ENCODE assay signal across 8 cellular contexts in the genomic region with DNA sequence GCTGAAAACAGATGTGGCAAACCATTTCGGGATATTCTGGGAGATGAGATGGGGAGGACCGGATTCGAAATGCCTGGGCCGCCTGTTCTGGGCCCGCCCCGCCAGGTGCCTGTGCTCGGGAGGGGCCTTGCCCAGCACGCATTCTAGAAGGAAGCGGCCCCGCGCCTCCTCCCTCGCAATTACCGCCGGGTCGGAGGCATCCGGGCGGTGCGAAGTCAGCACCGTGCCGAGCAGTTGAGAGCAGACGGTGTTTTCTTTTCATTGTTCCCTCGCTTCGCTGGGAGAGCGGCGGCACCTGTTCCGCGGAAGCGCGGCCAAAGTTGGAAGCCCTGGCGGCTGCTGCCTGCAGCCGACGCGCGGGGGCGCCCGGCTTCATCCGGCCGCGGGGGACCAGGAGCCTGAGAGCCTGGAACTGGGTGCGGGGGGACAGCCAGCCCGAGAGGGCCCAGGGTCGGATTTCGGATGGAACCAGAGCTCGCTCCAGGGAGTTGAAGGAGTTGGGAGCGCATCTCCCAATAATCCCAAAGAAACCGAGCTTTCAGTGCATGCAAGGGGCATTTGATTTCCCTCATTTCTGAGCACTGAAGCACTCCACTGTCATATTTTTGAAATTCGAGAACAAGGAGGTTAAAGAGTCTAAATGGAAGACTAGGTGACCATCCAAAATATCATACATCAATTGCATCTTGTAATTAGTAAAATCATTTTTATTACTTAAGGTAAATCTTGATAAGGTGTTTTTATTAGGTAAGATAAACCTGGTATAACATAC.
DNase-seq lines count a peak whose midpoint lies in the region; ATAC-seq and TF ChIP-seq lines count a peak whose summit lies in the region.

No MANE protein-coding gene starts in this region.

- H3K9me3 ChIP-seq in HUES48 (ENCODE audit: control insufficient read depth, insufficient read depth, low read length), result no peaks in the 10 kb centered on the region

- peak; percentile 97 for DNase-seq in DMS53 (lab: John Stamatoyannopoulos, UW)
- DNase-seq in epithelial cell of proximal tubule (ENCODE audit: low read depth), result no peak
- DNase-seq in naive B cell, result peak; percentile 3
- no peak for DNase-seq in COLO829 (ENCODE audit: low spot score)
- no peak for DNase-seq in SIG-M5 treated with dmso at 0.1 percent for 504 hours (lab: John Stamatoyannopoulos, UW; ENCODE audit: unreplicated experiment)

- H3K4me1 ChIP-seq in HUES48 (ENCODE audit: control insufficient read depth, insufficient read depth, low read length), result peaks cover 6% of the 10 kb centered on the region; the same call in 1 of the 2 replicates

- no peak overlapping the region for H3K9ac ChIP-seq in HUES48 (ENCODE audit: low read depth, low read length)

- H3K27ac Mint-ChIP-seq in naive B cell, result peak overlapping the region in 1 of 6 donors; percentile 17

- peak; percentile 82 for TF ChIP-seq CTCF in VCaP (conservative IDR thresholded peaks at IDR 0.05)
- peak; percentile 58 for TF ChIP-seq CTCF in epithelial cell of proximal tubule (conservative IDR thresholded peaks at IDR 0.05; ENCODE audit: low read depth, low read length)

- H3K4me3 ChIP-seq in HUES48 (ENCODE audit: low read depth, low read length) (peak overlapping the region; percentile 54), epithelial cell of proximal tubule (ENCODE audit: low read depth, low read length) (peak overlapping the region; percentile 39)

- H3K36me3 Mint-ChIP-seq in naive B cell, result no peaks in the 10 kb centered on the region

- peak overlapping the region in 6 of 8 donors; percentile 17 to 84 (median 54) for H3K4me3 Mint-ChIP-seq in naive B cell

- H3K27ac ChIP-seq in HUES48 (ENCODE audit: low read depth, low read length) (no peak overlapping the region), VCaP (peak overlapping the region; percentile 21; the same call in 1 of the 2 replicates)

- H3K27me3 ChIP-seq in HUES48 (ENCODE audit: control insufficient read depth, insufficient read depth, low read length), result peaks cover 9% of the 10 kb centered on the region; the same call in 1 of the 2 replicates

- H3K9me3 Mint-ChIP-seq in naive B cell, result no peaks in the 10 kb centered on the region

- peaks cover 0 to 7% (median 3%) of the 10 kb centered on the region in 3 donors for H3K4me1 Mint-ChIP-seq in naive B cell

- H3K27me3 Mint-ChIP-seq in naive B cell, result peaks cover 32 to 62% (median 54%) of the 10 kb centered on the region in 3 donors

- ATAC-seq in naive B cell (ENCODE audit: low read depth in 2 of 2), result peak; percentile 21 to 46
- no peak for ATAC-seq in HG03457 (IDR thresholded peaks at IDR 0.05; ENCODE audit: unreplicated experiment)

- no peaks in the 10 kb centered on the region for H3K36me3 ChIP-seq in HUES48 (ENCODE audit: control insufficient read depth, insufficient read depth, low read length)

Comparison
In these comparisons a context has a peak if more than half of its experiments do, and no peak if none do; other contexts are left out.
1. DNase-seq: peak in DMS53 (single experiment) and naive B cell (single experiment); none in epithelial cell of proximal tubule (single experiment), COLO829 (single experiment) and SIG-M5 treated with dmso at 0.1 percent for 504 hours (single experiment).